26 cellular contexts compared by ENCODE assay signal in the genomic region with DNA sequence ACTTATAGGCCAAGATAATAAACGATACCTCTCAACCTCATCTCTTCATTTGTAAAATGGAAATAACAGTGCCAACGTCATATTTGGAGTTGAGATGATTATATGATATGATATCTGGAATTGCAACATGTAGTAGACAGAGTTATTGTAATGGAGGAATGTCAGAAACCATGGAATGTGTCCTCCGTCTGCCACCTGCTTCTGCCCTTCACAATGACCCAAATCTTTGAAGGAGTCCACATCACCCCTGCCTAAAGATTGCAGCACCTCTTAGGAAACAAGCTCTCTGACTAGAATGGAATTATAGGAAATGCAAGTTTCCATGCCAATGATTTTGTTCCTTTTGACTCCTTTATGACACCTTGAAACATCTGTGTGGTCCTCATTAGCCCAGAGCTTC.
"Had no signal": no experiment of that assay in that cellular context is flagged by ENCODE, and none has a peak within 500 bp of the region (broad histone marks: within the 10 kb centered on the region; RNA-seq: fewer than 3 reads in every experiment).

No MANE protein-coding gene starts in this region.

- H3K4me3 ChIP-seq: stomach, suprapubic skin, testis, thoracic aorta, thyroid gland, tibial artery, tibial nerve, transverse colon, upper lobe of left lung, upper lobe of right lung, uterus, vagina had no signal

- H3K27ac ChIP-seq: stomach, suprapubic skin, testis, thoracic aorta, thyroid gland, tibial artery, transverse colon, upper lobe of left lung, upper lobe of right lung, uterus, vagina had no signal

- H3K36me3 ChIP-seq: stomach, suprapubic skin, thoracic aorta, thyroid gland, tibial artery, tibial nerve, transverse colon, upper lobe of left lung, upper lobe of right lung, uterus, vagina had no signal

- DNase-seq: stimulated activated CD4-positive, alpha-beta T cell treated with anti-CD3 and anti-CD28 coated beads, Interleukin-2, amount 100 ng/mL, for 48 hours; stimulated activated CD4-positive, alpha-beta T cell treated with anti-CD3 and anti-CD28 coated beads, Interleukin-4, amount 100 ng/mL, for 1 hour; stimulated activated CD4-positive, alpha-beta T cell treated with anti-CD3 and anti-CD28 coated beads, Interleukin-4, amount 100 ng/mL, for 24 hours; stimulated activated CD4-positive, alpha-beta T cell treated with anti-CD3 and anti-CD28 coated beads, Interleukin-4, amount 100 ng/mL, for 4 hours; stimulated activated CD8-positive, alpha-beta memory T cell treated with anti-CD3 and anti-CD28 coated beads, Interleukin-4, amount 100 ng/mL, for 48 hours; stimulated activated naive B cell treated with anti-CD40 and anti-IgM and Interleukin-4, amounts not matched to agents 10 μg/mL and 1 μg/mL and 100 μg/mL, for 72 hours; stimulated activated naive CD4-positive, alpha-beta T cell; stimulated activated naive CD4-positive, alpha-beta T cell treated with Interleukin-2 at 50 U/mL for 16 hours; stimulated activated naive CD8-positive, alpha-beta T cell treated with anti-CD3 and anti-CD28 coated beads, Interleukin-15, amount 100 ng/mL, for 72 hours; stimulated activated naive CD8-positive, alpha-beta T cell treated with anti-CD3 and anti-CD28 coated beads, Interleukin-15, Interleukin-2, amounts not matched to agents 100 U/mL and 50 U/mL, for 24 hours; stomach; substantia nigra; testis; thyroid gland; tibial artery; transverse colon; trophoblast cell; upper lobe of left lung; upper lobe of right lung; uterus had no signal

- ATAC-seq: stimulated activated effector memory CD8-positive, alpha-beta T cell treated with anti-CD3 and anti-CD28 coated beads, Interleukin-12 subunit alpha, Interleukin-12 subunit beta, amount 100 ng/mL, for 72 hours; stimulated activated memory B cell treated with anti-CD40 and anti-IgM and Interleukin-4, amounts not matched to agents 10 μg/mL and 1 μg/mL and 100 μg/mL, for 72 hours; stimulated activated naive B cell treated with anti-CD40 and anti-IgM and Interleukin-4, amounts not matched to agents 10 μg/mL and 1 μg/mL and 100 μg/mL, for 72 hours; stimulated activated naive CD8-positive, alpha-beta T cell treated with anti-CD3 and anti-CD28 coated beads, Interleukin-15, amount 100 ng/mL, for 72 hours; stimulated activated naive CD8-positive, alpha-beta T cell treated with anti-CD3 and anti-CD28 coated beads, Interleukin-15, Interleukin-2, amounts not matched to agents 100 U/mL and 50 U/mL, for 24 hours; upper lobe of right lung had no signal

- H3K27me3 ChIP-seq: testis, thyroid gland, tibial artery had no signal

- H3K9me3 ChIP-seq: stomach, suprapubic skin, testis, thoracic aorta, thyroid gland, tibial artery, tibial nerve, transverse colon, upper lobe of left lung, upper lobe of right lung, uterus, vagina had no signal

- H3K4me1 ChIP-seq: thyroid gland had no signal
